15 cellular contexts compared by ENCODE assay signal in genomic region chr11:8934735-8935478, GRCh38. TPM values are rescaled to one million over a fixed set of nuclear protein-coding genes. Genes with fewer than 3 reads are reported as not detected.
DNase-seq lines count a peak whose midpoint lies in the region; FAIRE-seq and TF ChIP-seq lines count a peak whose summit lies in the region.
"Had no signal": no experiment of that assay in that cellular context is flagged by ENCODE, and none has a peak within 500 bp of the region (broad histone marks: within the 10 kb centered on the region; RNA-seq: fewer than 3 reads in every experiment).

No MANE protein-coding gene starts in this region.

- no peak overlapping the region for H3K9ac ChIP-seq in Karpas-422 (ENCODE audit: low read length)
- H3K9ac ChIP-seq: KMS-11 had no signal

- H3K9me3 ChIP-seq in adrenal gland (replicated peaks in 1 of 3), result no peaks in the 10 kb centered on the region
- H3K9me3 ChIP-seq in MG63, result no peaks in the 10 kb centered on the region
- H3K9me3 ChIP-seq in Karpas-422 (ENCODE audit: low read length), result no peaks in the 10 kb centered on the region
- H3K9me3 ChIP-seq: ovary had no signal

- FAIRE-seq in frontal cortex (lab: Jason Lieb, UNC), result no peak
- FAIRE-seq: GM19239 had no signal

- H3K36me3 ChIP-seq in adrenal gland (replicated peaks in 1 of 2) (no peaks in the 10 kb centered on the region), MG63 (no peaks in the 10 kb centered on the region), Karpas-422 (ENCODE audit: insufficient read depth, low read length) (no peaks in the 10 kb centered on the region)
- H3K36me3 ChIP-seq: ovary had no signal

- POLR2A ChIA-PET in AG04449 (lab: Yijun Ruan, JAX), result interaction anchor here (0.6 to 1.3 kb wide), 3 partner anchors 25 to 118 kb away, joined by 3 read pairs; no protein-coding TSS in a partner anchor

- no peaks in the 10 kb centered on the region for H3K79me2 ChIP-seq in Karpas-422 (ENCODE audit: low read length)

- intact Hi-C loops in adrenal gland (cut with DNase I), result no loop called here

- peak; percentile 24 for DNase-seq in AG04449 (ENCODE audit: low read depth, low spot score)
- DNase-seq in HPDE6-E6E7 (ENCODE audit: extremely low spot score), result peak; percentile 32
- DNase-seq in adrenal gland, result peak in 4 of 7 donors; percentile 29 to 71 (median 53)
- DNase-seq in islet precursor cell, result peak; percentile 87
- DNase-seq in MG63, result no peak
- no peak for DNase-seq in Karpas-422
- DNase-seq in frontal cortex (ENCODE audit: low spot score in 2 of 2), result no peak
- DNase-seq in GM10266 (ENCODE audit: extremely low spot score), result no peak
- DNase-seq: activated T-cell treated with anti-CD3 and anti-CD28 coated beads, Interleukin-2, amount 50 U/mL, for 24 hours; C1 segment of cervical spinal cord; NCI-H524; ovary had no signal

- H3K4me2 ChIP-seq in Karpas-422 (ENCODE audit: low read depth, low read length, poor library complexity, severe bottlenecking), result no peak overlapping the region
- H3K4me2 ChIP-seq: KMS-11 had no signal

- no peak for TF ChIP-seq POLR2A in adrenal gland (IDR thresholded peaks at IDR 0.05)

- H3K27me3 ChIP-seq in adrenal gland, result no peaks in the 10 kb centered on the region
- H3K27me3 ChIP-seq in MG63, result no peaks in the 10 kb centered on the region
- no peaks in the 10 kb centered on the region for H3K27me3 ChIP-seq in Karpas-422 (ENCODE audit: low read length)
- H3K27me3 ChIP-seq: ovary had no signal

- CTCF ChIA-PET in AG04449 (lab: Yijun Ruan, JAX), result interaction anchor here (0.9 to 1.0 kb wide), 5 partner anchors 9 to 26 kb away, joined by 3 read pairs; no protein-coding TSS in a partner anchor

- H4K20me1 ChIP-seq in Karpas-422 (ENCODE audit: insufficient read depth, low read depth, low read length), result no peaks in the 10 kb centered on the region

- H3K9me2 ChIP-seq in Karpas-422 (replicated peaks; ENCODE audit: insufficient read depth, low read length), result no peaks in the 10 kb centered on the region

- 42 to 58% (median 50%) methylated on average over 14 of the region's 14 CpGs for WGBS in adrenal gland, 4 donors

- H3K4me1 ChIP-seq in adrenal gland (replicated peaks in 1 of 2) (no peaks in the 10 kb centered on the region), Karpas-422 (ENCODE audit: low read length) (no peaks in the 10 kb centered on the region)

- H2AFZ ChIP-seq in Karpas-422 (ENCODE audit: low read length), result no peak overlapping the region

- peak overlapping the region; percentile 19 for H3K4me3 ChIP-seq in AG04449 (ENCODE audit: low read depth, low read length)
- no peak overlapping the region for H3K4me3 ChIP-seq in adrenal gland
- H3K4me3 ChIP-seq in MG63, result no peak overlapping the region
- no peak overlapping the region for H3K4me3 ChIP-seq in Karpas-422 (ENCODE audit: low read length)
- H3K4me3 ChIP-seq: ovary had no signal

- TF ChIP-seq CTCF in AG04449 (IDR thresholded peaks at IDR 0.05; ENCODE audit: insufficient read depth, low read length, missing control alignments) (no peak), adrenal gland (IDR thresholded peaks at IDR 0.05) (no peak), GM10266 (IDR thresholded peaks at IDR 0.05; ENCODE audit: control insufficient read depth, insufficient read depth, low read depth, missing control alignments) (no peak)

- H3K27ac ChIP-seq in adrenal gland, result no peak overlapping the region
- no peak overlapping the region for H3K27ac ChIP-seq in Karpas-422 (ENCODE audit: low read length)
- H3K27ac ChIP-seq: KMS-11, ovary had no signal

RNA-seq across cellular contexts. Expression of gene C11orf16, which starts 2.2 kb away (rescaled TPM):
- total RNA-seq in adrenal gland, result not detected
- polyA plus RNA-seq in adrenal gland, result under 1 TPM in 1 of 3 donors, not detected in 2; 0.07 TPM
- not detected in 2 replicates for total RNA-seq in MG63 (2014; rRNA removed; shearing (Covaris generic); ENCODE audit: low replicate concordance)
- not detected in 2 replicates for total RNA-seq in Karpas-422 (2014; rRNA removed; shearing (Covaris generic); ENCODE audit: low replicate concordance)
- total RNA-seq in frontal cortex, result not detected
- total RNA-seq: dermis microvascular lymphatic vessel endothelial cell had no signal
- polyA plus RNA-seq: ovary had no signal

RNA-seq across cellular contexts. Expression of gene ASCL3, which starts 7.9 kb away (rescaled TPM):
- not detected for total RNA-seq in adrenal gland
- polyA plus RNA-seq in adrenal gland, result not detected
- total RNA-seq in MG63 (2014; rRNA removed; shearing (Covaris generic); ENCODE audit: low replicate concordance), result not detected in 2 replicates
- not detected in 2 replicates for total RNA-seq in Karpas-422 (2014; rRNA removed; shearing (Covaris generic); ENCODE audit: low replicate concordance)
- total RNA-seq in frontal cortex, result not detected
- total RNA-seq: dermis microvascular lymphatic vessel endothelial cell, ovary had no signal
- polyA plus RNA-seq: ovary had no signal

RNA-seq across cellular contexts. Expression of gene AKIP1, which starts 23.9 kb away (rescaled TPM):
- total RNA-seq in adrenal gland (10 to 100 TPM; 25.1 to 52.9 (median 46.2) TPM), frontal cortex (22.4 TPM)
- 10 to 100 TPM; 18.1 to 33.8 (median 24.9) TPM for polyA plus RNA-seq in adrenal gland
- total RNA-seq in MG63 (2014; rRNA removed; shearing (Covaris generic); ENCODE audit: low replicate concordance), result 64.6 and 129 TPM in 2 replicates
- 15.1 and 16.1 TPM in 2 replicates for total RNA-seq in Karpas-422 (2014; rRNA removed; shearing (Covaris generic); ENCODE audit: low replicate concordance)

RNA-seq across cellular contexts. Expression of gene TMEM9B, which starts 29.3 kb away (rescaled TPM):
- total RNA-seq in adrenal gland, result 10 to 100 TPM; 29.1 to 69.6 (median 47.2) TPM
- polyA plus RNA-seq in adrenal gland, result 10 to 100 TPM; 18.6 to 76.3 (median 22.7) TPM
- 44.4 and 66.5 TPM in 2 replicates for total RNA-seq in MG63 (2014; rRNA removed; shearing (Covaris generic); ENCODE audit: low replicate concordance)
- total RNA-seq in Karpas-422 (2014; rRNA removed; shearing (Covaris generic); ENCODE audit: low replicate concordance), result 32.9 and 40.0 TPM in 2 replicates
- 65.2 TPM for total RNA-seq in frontal cortex

Comparison
In these comparisons a context has a peak if more than half of its experiments do, and no peak if none do; other contexts are left out.
1. DNase-seq: peak in AG04449 (single experiment), HPDE6-E6E7 (single experiment), adrenal gland (4 of 7) and islet precursor cell (single experiment); none in MG63 (single experiment), Karpas-422 (single experiment), frontal cortex (0 of 2) and GM10266 (single experiment).